18 cellular contexts compared by ENCODE assay signal in the genomic region with DNA sequence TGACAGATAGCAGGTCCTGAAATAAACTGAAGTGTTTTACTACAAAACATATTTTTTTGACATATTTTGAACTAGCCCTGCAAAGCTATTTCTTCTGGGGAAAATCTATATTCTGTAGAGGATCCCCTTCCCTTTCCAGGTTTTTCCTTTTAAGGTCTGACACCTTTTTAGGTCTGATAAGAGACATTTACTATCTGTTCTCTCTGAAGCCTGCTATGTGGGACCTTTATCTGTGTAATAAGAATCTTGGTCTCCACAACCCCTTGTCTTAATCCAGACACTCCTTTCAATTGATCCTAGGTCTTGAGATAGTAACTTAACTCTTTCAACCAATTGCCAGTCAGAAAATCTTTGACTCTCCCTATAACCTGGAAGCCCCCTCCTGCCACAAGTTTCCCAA.
"Had no signal": no experiment of that assay in that cellular context is flagged by ENCODE, and none has a peak within 500 bp of the region (broad histone marks: within the 10 kb centered on the region; RNA-seq: fewer than 3 reads in every experiment).

No MANE protein-coding gene starts in this region.

- H3K27ac ChIP-seq: esophagus muscularis mucosa, ovary, testis had no signal

- H3K4me1 ChIP-seq: testis had no signal

- H3K4me3 Mint-ChIP-seq: activated CD4-positive, alpha-beta memory T cell treated with anti-CD3 and anti-CD28 coated beads for 36 hours; activated T-cell treated with anti-CD3 and anti-CD28 coated beads, Interleukin-2, amount 50 U/mL, for 72 hours; natural killer cell treated with Interleukin-12 subunit alpha and Interleukin-12 subunit beta and Interleukin-15 and Interleukin-18, amount 100 ng/mL, for 72 hours; stimulated activated naive CD8-positive, alpha-beta T cell treated with anti-CD3 and anti-CD28 coated beads, Interleukin-15, amount 100 ng/mL, for 72 hours had no signal

- DNase-seq: activated CD4-positive, alpha-beta memory T cell treated with anti-CD3 and anti-CD28 coated beads for 36 hours; activated CD4-positive, CD25-positive, alpha-beta regulatory T cell treated with anti-CD3 and anti-CD28 coated beads, Interleukin-2, amount 50 U/mL, for 72 hours; activated CD8-positive, alpha-beta memory T cell treated with anti-CD3 and anti-CD28 coated beads, Interleukin-2, amount 50 U/mL, for 4 hours; activated naive CD4-positive, alpha-beta T cell treated with Interleukin-2 at 50 U/mL for 16 hours; activated T-cell treated with anti-CD3 and anti-CD28 coated beads, Interleukin-2, amount 50 U/mL, for 72 hours; aorta; glutamatergic neuron; left colon; mucosa of descending colon; ovary; stimulated activated CD4-positive, alpha-beta T cell treated with anti-CD3 and anti-CD28 coated beads, Interleukin-12 subunit alpha, Interleukin-12 subunit beta, amount 100 ng/mL, for 4 hours; stimulated activated CD4-positive, alpha-beta T cell treated with anti-CD3 and anti-CD28 coated beads, Interleukin-2, amount 100 ng/mL, for 48 hours; stimulated activated CD8-positive, alpha-beta memory T cell treated with anti-CD3 and anti-CD28 coated beads, Interleukin-4, amount 100 ng/mL, for 48 hours; stimulated activated naive CD8-positive, alpha-beta T cell treated with anti-CD3 and anti-CD28 coated beads, Interleukin-15, amount 100 ng/mL, for 72 hours; testis had no signal

- H3K27me3 Mint-ChIP-seq: natural killer cell treated with Interleukin-12 subunit alpha and Interleukin-12 subunit beta and Interleukin-15 and Interleukin-18, amount 100 ng/mL, for 72 hours had no signal

- H3K4me3 ChIP-seq: esophagus muscularis mucosa, lung, mucosa of descending colon, ovary, testis had no signal

- H3K27ac Mint-ChIP-seq: activated CD4-positive, alpha-beta memory T cell treated with anti-CD3 and anti-CD28 coated beads for 36 hours; activated T-cell treated with anti-CD3 and anti-CD28 coated beads, Interleukin-2, amount 50 U/mL, for 72 hours; natural killer cell treated with Interleukin-12 subunit alpha and Interleukin-12 subunit beta and Interleukin-15 and Interleukin-18, amount 100 ng/mL, for 72 hours; stimulated activated naive CD8-positive, alpha-beta T cell treated with anti-CD3 and anti-CD28 coated beads, Interleukin-15, amount 100 ng/mL, for 72 hours had no signal

- H3K9me3 ChIP-seq: esophagus muscularis mucosa, mucosa of descending colon, testis had no signal

- H3K9me3 Mint-ChIP-seq: natural killer cell treated with Interleukin-12 subunit alpha and Interleukin-12 subunit beta and Interleukin-15 and Interleukin-18, amount 100 ng/mL, for 72 hours had no signal

- H3K36me3 ChIP-seq: esophagus muscularis mucosa, ovary had no signal

- H3K27me3 ChIP-seq: esophagus muscularis mucosa, ovary, testis had no signal

- H3K36me3 Mint-ChIP-seq: natural killer cell treated with Interleukin-12 subunit alpha and Interleukin-12 subunit beta and Interleukin-15 and Interleukin-18, amount 100 ng/mL, for 72 hours had no signal
